7 cellular contexts compared by ENCODE assay signal in genomic region chr9:67288117-67288735, GRCh38.
DNase-seq lines count a peak whose midpoint lies in the region; ATAC-seq and TF ChIP-seq lines count a peak whose summit lies in the region.
"Not testable (repeated sequence)": the region's sequence is repeated elsewhere in the genome, so short reads cannot be mapped to it uniquely, and the experiment has no call there.

No MANE protein-coding gene starts in this region.

- H3K27ac ChIP-seq in GM23338 (ENCODE audit: low read depth); Panc1 (ENCODE audit: low read length); foreskin keratinocyte; right cardiac atrium (ENCODE audit: low read length); right lobe of liver: not testable (repeated sequence)

- H3K36me3 ChIP-seq in GM23338 (ENCODE audit: insufficient read depth); Panc1 (ENCODE audit: control insufficient read depth, insufficient read depth, low read length); right lobe of liver: not testable (repeated sequence)

- H3K4me3 ChIP-seq in GM23338; Panc1 (ENCODE audit: low read depth in 2 of 2, low read length in 2 of 2); right cardiac atrium (ENCODE audit: low read length); right lobe of liver: not testable (repeated sequence)

- TF ChIP-seq POLR2A in right lobe of liver (IDR thresholded peaks at IDR 0.05) = not testable (repeated sequence)

- not testable (repeated sequence) for H3K79me2 ChIP-seq in GM23338 (replicated peaks; ENCODE audit: insufficient read depth)

- H3K4me1 ChIP-seq in GM23338 (ENCODE audit: insufficient read depth); Panc1 (ENCODE audit: control insufficient read depth, insufficient read depth, low read length); foreskin keratinocyte; right cardiac atrium (ENCODE audit: control insufficient read depth, insufficient read depth, low read length); right lobe of liver: not testable (repeated sequence)

- not testable (repeated sequence) for H3K27me3 ChIP-seq in GM23338 (ENCODE audit: insufficient read depth); Panc1 (ENCODE audit: control insufficient read depth, insufficient read depth, low read length); foreskin keratinocyte; right cardiac atrium (ENCODE audit: control insufficient read depth, insufficient read depth); right lobe of liver

- ATAC-seq in GM23338 (peak; percentile 96), Panc1 (peak; percentile 83), foreskin keratinocyte (peak; percentile 65), right cardiac atrium (peak; percentile 22 to 65), right lobe of liver (peak in 3 of 4 donors; percentile 19 to 52 (median 47))
- peak; percentile 20 for ATAC-seq in activated CD8-positive, alpha-beta T cell treated with anti-CD3 and anti-CD28 coated beads for 36 hours
- peak; percentile 46 for ATAC-seq in stimulated activated memory B cell treated with anti-CD40 and anti-IgM and Interleukin-4, amounts not matched to agents 10 μg/mL and 1 μg/mL and 100 μg/mL, for 72 hours

- H3K4me3 Mint-ChIP-seq in GM23338; activated CD8-positive, alpha-beta T cell treated with anti-CD3 and anti-CD28 coated beads for 36 hours; stimulated activated memory B cell treated with anti-CD40 and anti-IgM and Interleukin-4, amounts not matched to agents 10 μg/mL and 1 μg/mL and 100 μg/mL, for 72 hours: not testable (repeated sequence)

- not testable (repeated sequence) for BruUV-seq in Panc1 (replicated peaks; lab: Mats Ljungman, UMichigan)

- not testable (repeated sequence) for H3K9me3 ChIP-seq in Panc1 (ENCODE audit: control insufficient read depth, insufficient read depth, low read depth, low read length); right cardiac atrium (ENCODE audit: control insufficient read depth, low read length); right lobe of liver

- not testable (repeated sequence) for H3K27ac Mint-ChIP-seq in GM23338; activated CD8-positive, alpha-beta T cell treated with anti-CD3 and anti-CD28 coated beads for 36 hours; stimulated activated memory B cell treated with anti-CD40 and anti-IgM and Interleukin-4, amounts not matched to agents 10 μg/mL and 1 μg/mL and 100 μg/mL, for 72 hours

- in situ Hi-C loops in Panc1 (cut with HindIII; ENCODE audit: low pct_unique_long_range_greater_than_20kb, low sequenced_read_pairs) = not testable (repeated sequence)

- not testable (repeated sequence) for H3K27me3 Mint-ChIP-seq in GM23338 (ENCODE audit: insufficient read depth, low read depth, poor library complexity); activated CD8-positive, alpha-beta T cell treated with anti-CD3 and anti-CD28 coated beads for 36 hours; stimulated activated memory B cell treated with anti-CD40 and anti-IgM and Interleukin-4, amounts not matched to agents 10 μg/mL and 1 μg/mL and 100 μg/mL, for 72 hours

- not testable (repeated sequence) for H3K9me2 ChIP-seq in GM23338 (ENCODE audit: insufficient read depth)

- H3K9me3 Mint-ChIP-seq in GM23338; activated CD8-positive, alpha-beta T cell treated with anti-CD3 and anti-CD28 coated beads for 36 hours; stimulated activated memory B cell treated with anti-CD40 and anti-IgM and Interleukin-4, amounts not matched to agents 10 μg/mL and 1 μg/mL and 100 μg/mL, for 72 hours: not testable (repeated sequence)

- POLR2A ChIA-PET in Panc1 (lab: Charles Lee); activated CD8-positive, alpha-beta T cell treated with anti-CD3 and anti-CD28 coated beads for 36 hours (lab: Charles Lee): not testable (repeated sequence)

- not testable (repeated sequence) for H3K4me1 Mint-ChIP-seq in GM23338; activated CD8-positive, alpha-beta T cell treated with anti-CD3 and anti-CD28 coated beads for 36 hours (ENCODE audit: low read depth); stimulated activated memory B cell treated with anti-CD40 and anti-IgM and Interleukin-4, amounts not matched to agents 10 μg/mL and 1 μg/mL and 100 μg/mL, for 72 hours

- not testable (repeated sequence) for H4K20me1 ChIP-seq in GM23338 (replicated peaks; ENCODE audit: insufficient read depth)

- H3K4me2 ChIP-seq in GM23338 = not testable (repeated sequence)

- DNase-seq in GM23338 (ENCODE audit: low spot score); Panc1 (ENCODE audit: low read depth, low spot score); activated CD8-positive, alpha-beta T cell treated with anti-CD3 and anti-CD28 coated beads for 36 hours; foreskin keratinocyte; right cardiac atrium; right lobe of liver: not testable (repeated sequence)

- no CpG with 5 or more reads among the region's 46 CpGs for WGBS in right cardiac atrium
- no CpG with 5 or more reads among the region's 46 CpGs for WGBS in right lobe of liver (ENCODE audit: insufficient coverage, low coverage, low lambda C conversion rate, missing lambda C conversion rate)

- not testable (repeated sequence) for H2AFZ ChIP-seq in GM23338

- intact Hi-C loops in Panc1 (cut with micrococcal nuclease; ENCODE audit: unreplicated experiment); activated CD8-positive, alpha-beta T cell treated with anti-CD3 and anti-CD28 coated beads for 36 hours (cut with micrococcal nuclease); right cardiac atrium (cut with DNase I); right lobe of liver (cut with DNase I): not testable (repeated sequence)

- CTCF ChIA-PET in Panc1 (lab: Charles Lee); activated CD8-positive, alpha-beta T cell treated with anti-CD3 and anti-CD28 coated beads for 36 hours (lab: Charles Lee): not testable (repeated sequence)

- H3F3A ChIP-seq in GM23338 (replicated peaks; ENCODE audit: low read depth) = not testable (repeated sequence)

- not testable (repeated sequence) for H3K36me3 Mint-ChIP-seq in GM23338 (ENCODE audit: low read depth); activated CD8-positive, alpha-beta T cell treated with anti-CD3 and anti-CD28 coated beads for 36 hours (ENCODE audit: low read depth); stimulated activated memory B cell treated with anti-CD40 and anti-IgM and Interleukin-4, amounts not matched to agents 10 μg/mL and 1 μg/mL and 100 μg/mL, for 72 hours

- TF ChIP-seq CTCF in GM23338 (conservative IDR thresholded peaks at IDR 0.05; ENCODE audit: low read depth in 2 of 2); Panc1 (IDR thresholded peaks at IDR 0.05); activated CD8-positive, alpha-beta T cell treated with anti-CD3 and anti-CD28 coated beads for 36 hours (IDR thresholded peaks at IDR 0.05); foreskin keratinocyte (conservative IDR thresholded peaks at IDR 0.05); right lobe of liver (IDR thresholded peaks at IDR 0.05): not testable (repeated sequence)

Comparison
In these comparisons a context has a peak if more than half of its experiments do, and no peak if none do; other contexts are left out.
1. ATAC-seq: peak in every context shown above with its lines; median percentile 96 in GM23338; 83 in Panc1; 65 in foreskin keratinocyte; 47 in right lobe of liver; 46 in stimulated activated memory B cell treated with anti-CD40 and anti-IgM and Interleukin-4, amounts not matched to agents 10 μg/mL and 1 μg/mL and 100 μg/mL, for 72 hours; 44 in right cardiac atrium; 20 in activated CD8-positive, alpha-beta T cell treated with anti-CD3 and anti-CD28 coated beads for 36 hours.